16 cellular contexts compared by ENCODE assay signal in the genomic region with DNA sequence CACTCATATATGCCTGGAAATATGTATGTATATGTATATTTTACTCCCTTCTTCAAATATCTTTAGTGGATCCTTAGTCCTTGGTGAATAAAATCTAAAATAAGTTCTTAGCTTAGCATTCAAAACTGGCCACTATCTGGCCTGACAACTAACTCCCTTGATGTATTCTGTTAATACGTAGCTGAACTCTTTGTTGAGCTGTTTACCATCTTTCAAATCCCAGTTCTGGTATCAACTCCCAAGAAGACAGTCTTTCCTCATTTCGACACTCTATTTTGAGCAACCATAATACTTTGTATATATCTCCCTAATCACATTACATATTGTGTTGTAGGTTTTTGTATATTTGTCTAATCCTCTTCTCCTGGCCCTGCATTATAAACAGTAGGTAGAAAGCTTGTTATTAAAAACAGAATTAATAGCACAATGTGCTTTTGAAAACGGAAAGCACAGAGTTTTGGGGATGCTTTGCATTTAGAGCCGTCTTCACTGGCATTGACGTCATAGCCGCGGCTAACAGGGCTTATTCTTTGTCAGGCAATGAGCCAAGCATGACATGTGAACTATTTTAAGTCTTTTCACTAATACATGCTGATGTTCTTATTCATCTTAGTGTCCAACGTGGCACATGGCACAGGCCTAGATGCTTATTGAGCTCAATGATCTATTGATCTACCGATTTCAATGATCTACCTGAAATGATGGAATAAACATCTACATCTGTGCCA. TPM values are rescaled to one million over a fixed set of nuclear protein-coding genes. Genes with fewer than 3 reads are reported as not detected.
DNase-seq lines count a peak whose midpoint lies in the region; ATAC-seq and TF ChIP-seq lines count a peak whose summit lies in the region.
"Had no signal": no experiment of that assay in that cellular context is flagged by ENCODE, and none has a peak within 500 bp of the region (broad histone marks: within the 10 kb centered on the region; RNA-seq: fewer than 3 reads in every experiment).

No MANE protein-coding gene starts in this region.

- peaks cover 13% of the 10 kb centered on the region for H3K4me1 ChIP-seq in SJCRH30
- H3K4me1 ChIP-seq in osteoblast (ENCODE audit: insufficient read depth, low read length): peaks cover 21% of the 10 kb centered on the region

- H3K4me3 ChIP-seq in SJCRH30 (no peak overlapping the region), fibroblast of the aortic adventitia (ENCODE audit: low read depth, low read length) (no peak overlapping the region), osteoblast (ENCODE audit: insufficient read depth, low read length) (no peak overlapping the region)

- no peak for TF ChIP-seq CTCF in fibroblast of the aortic adventitia (IDR thresholded peaks at IDR 0.05; ENCODE audit: insufficient read depth, low read length)
- TF ChIP-seq CTCF in osteoblast (IDR thresholded peaks at IDR 0.05; ENCODE audit: extremely low read depth, low read depth, low read length): no peak

- H3K27ac ChIP-seq in SJCRH30: no peak overlapping the region
- no peak overlapping the region for H3K27ac ChIP-seq in osteoblast (ENCODE audit: low read depth, low read length)
- H3K27ac ChIP-seq: RWPE1 had no signal

- no peaks in the 10 kb centered on the region for H3K27me3 ChIP-seq in SJCRH30
- H3K27me3 ChIP-seq in osteoblast (ENCODE audit: insufficient read depth, low read length): no peaks in the 10 kb centered on the region

- H2AFZ ChIP-seq in osteoblast (ENCODE audit: low read length): peak overlapping the region; percentile 6

- H3K9me3 ChIP-seq in SJCRH30 (replicated peaks) (no peaks in the 10 kb centered on the region), osteoblast (ENCODE audit: low read depth, low read length) (no peaks in the 10 kb centered on the region)

- H3K36me3 ChIP-seq in SJCRH30: no peaks in the 10 kb centered on the region
- no peaks in the 10 kb centered on the region for H3K36me3 ChIP-seq in osteoblast (ENCODE audit: insufficient read depth, low read length)

- peak; percentile 37 for DNase-seq in AG08396 (ENCODE audit: low spot score)
- peak; percentile 38 to 68 for DNase-seq in SJCRH30
- DNase-seq in fibroblast of the aortic adventitia (ENCODE audit: low read depth): peak; percentile 25
- no peak for DNase-seq in osteoblast (ENCODE audit: insufficient read length, low spot score, missing footprints)
- DNase-seq in NCI-H82 (lab: John Stamatoyannopoulos, UW): no peak
- no peak for DNase-seq in hypothalamus (lab: John Stamatoyannopoulos, UW)
- DNase-seq: activated CD8-positive, alpha-beta memory T cell treated with anti-CD3 and anti-CD28 coated beads for 24 hours; COR-L47; Karpas-422; NCI-H1417 treated with DMSO at 0.1 percent for 48 hours; NCI-H2227 treated with DMSO at 0.1 percent for 48 hours; stimulated activated naive CD8-positive, alpha-beta T cell treated with anti-CD3 and anti-CD28 coated beads, Interleukin-15, Interleukin-2, amounts not matched to agents 100 U/mL and 50 U/mL, for 24 hours; T-helper 17 cell had no signal

- no peak for ATAC-seq in GM18519 (IDR thresholded peaks at IDR 0.05; ENCODE audit: low FRiP score, unreplicated experiment)
- no peak for ATAC-seq in GM19397 (IDR thresholded peaks at IDR 0.05; ENCODE audit: unreplicated experiment)
- ATAC-seq: stimulated activated naive CD8-positive, alpha-beta T cell treated with anti-CD3 and anti-CD28 coated beads, Interleukin-15, Interleukin-2, amounts not matched to agents 100 U/mL and 50 U/mL, for 24 hours; T-helper 17 cell had no signal

- no peaks in the 10 kb centered on the region for H4K20me1 ChIP-seq in osteoblast (ENCODE audit: insufficient read depth, low read length)

- no peaks in the 10 kb centered on the region for H3K79me2 ChIP-seq in osteoblast (ENCODE audit: insufficient read depth, low read length)

- H3K4me2 ChIP-seq in osteoblast (ENCODE audit: insufficient read depth, low read length): no peak overlapping the region

RNA-seq across cellular contexts. Expression of gene CCN2, which starts 47.2 kb away (rescaled TPM):
- total RNA-seq in SJCRH30 (2014; rRNA removed; shearing (Covaris generic)): 2.3 TPM in 2 replicates
- total RNA-seq in fibroblast of the aortic adventitia (ENCODE audit: low replicate concordance): 15.9 and 118 TPM in 2 replicates
- 221 and 272 TPM in 2 replicates for total RNA-seq in osteoblast

Comparison
In these comparisons a context has a peak if more than half of its experiments do, and no peak if none do; other contexts are left out.
1. DNase-seq: peak in AG08396 (single experiment), SJCRH30 (2 of 2) and fibroblast of the aortic adventitia (single experiment); none in osteoblast (single experiment), NCI-H82 (single experiment) and hypothalamus (0 of 51).